ENCODE assay signal across 8 cellular contexts in the genomic region with DNA sequence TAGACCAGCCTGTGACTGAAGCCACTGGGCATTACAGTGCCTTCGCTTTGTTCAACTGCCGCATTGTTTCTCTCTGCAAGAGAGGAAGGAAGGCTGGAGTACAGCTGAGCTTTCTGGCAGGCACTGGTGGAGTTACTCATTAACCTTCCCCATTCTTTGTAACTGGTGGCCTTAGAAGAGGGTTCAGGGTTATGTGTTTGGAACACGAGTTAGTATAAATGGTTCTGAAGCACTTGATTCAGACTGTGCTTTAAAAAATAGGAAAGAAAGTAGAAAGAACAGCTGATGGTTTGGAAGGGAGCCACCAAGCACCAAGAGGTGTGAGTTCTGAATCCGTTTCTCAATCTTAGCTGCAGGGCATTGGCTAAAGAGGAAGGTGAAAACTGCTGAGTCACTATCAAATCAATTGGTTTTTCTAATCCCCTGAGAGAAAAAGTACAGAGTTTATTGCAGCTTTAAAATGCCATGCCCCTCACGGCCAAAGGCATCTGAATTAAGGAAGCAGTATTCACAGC. TPM values are rescaled to one million over a fixed set of nuclear protein-coding genes. Genes with fewer than 3 reads are reported as not detected.
DNase-seq lines count a peak whose midpoint lies in the region; ATAC-seq and TF ChIP-seq lines count a peak whose summit lies in the region.

No MANE protein-coding gene starts in this region.

- DNase-seq in AG08395 (ENCODE audit: low spot score) (peak; percentile 48), SIG-M5 treated with dmso at 0.1 percent for 504 hours (lab: John Stamatoyannopoulos, UW; ENCODE audit: unreplicated experiment) (peak; percentile 80), esophagus squamous epithelium (lab: John Stamatoyannopoulos, UW) (no peak), naive B cell (no peak), NCI-H146 (lab: John Stamatoyannopoulos, UW) (no peak), DMS153 treated with DMSO at 0.1 percent for 48 hours (lab: John Stamatoyannopoulos, UW; ENCODE audit: unreplicated experiment) (no peak)

- H3K9me3 Mint-ChIP-seq in naive B cell: peaks cover 7 to 21% (median 14%) of the 10 kb centered on the region in 7 donors

- peaks cover 0 to 24% of the 10 kb centered on the region in 2 donors for H3K36me3 Mint-ChIP-seq in naive B cell

- WGBS in esophagus squamous epithelium, 2 donors: 5 to 9% methylated on average over 5 of the region's 5 CpGs

- H3K9me3 ChIP-seq in esophagus squamous epithelium: no peaks in the 10 kb centered on the region

- peaks cover 0 to 18% (median 8%) of the 10 kb centered on the region in 3 donors for H3K4me1 ChIP-seq in esophagus squamous epithelium

- intact Hi-C loops in esophagus squamous epithelium (cut with DNase I): no loop called here

- peak overlapping the region in 2 of 6 donors; percentile 44 to 53 for H3K27ac Mint-ChIP-seq in naive B cell

- peak overlapping the region in 3 of 4 donors; percentile 49 to 67 (median 53) for H3K27ac ChIP-seq in esophagus squamous epithelium

- H3K4me3 Mint-ChIP-seq in naive B cell: no peak overlapping the region

- peaks cover 0 to 23% (median 0%) of the 10 kb centered on the region in 3 donors for H3K27me3 Mint-ChIP-seq in naive B cell

- H3K27me3 ChIP-seq in esophagus squamous epithelium: peaks cover 0 to 17% (median 0%) of the 10 kb centered on the region in 4 donors

- TF ChIP-seq POLR2A in esophagus squamous epithelium (IDR thresholded peaks at IDR 0.05): no peak

- peak overlapping the region in 2 of 4 donors; percentile 8 to 29 for H3K4me3 ChIP-seq in esophagus squamous epithelium

- no peaks in the 10 kb centered on the region for H3K36me3 ChIP-seq in esophagus squamous epithelium

- peaks cover 4 to 14% (median 13%) of the 10 kb centered on the region in 3 donors for H3K4me1 Mint-ChIP-seq in naive B cell

- TF ChIP-seq CTCF in esophagus squamous epithelium (IDR thresholded peaks at IDR 0.05): no peak

- ATAC-seq in GM19372 (IDR thresholded peaks at IDR 0.05; ENCODE audit: low read depth, unreplicated experiment) (peak; percentile 93), HG03378 (IDR thresholded peaks at IDR 0.05; ENCODE audit: unreplicated experiment) (peak; percentile 90), naive B cell (ENCODE audit: low read depth in 2 of 2) (peak; percentile 32 to 47)

RNA-seq across cellular contexts. Expression of a gene that starts 3.7 kb away (rescaled TPM):
- under 1 TPM in 1 of 4 donors, not detected in 3; 0.12 TPM for total RNA-seq in esophagus squamous epithelium
- polyA plus RNA-seq in naive B cell (ENCODE audit: low read depth in 6 of 6): 1 to 10 TPM in 1 of 6 donors, under 1 TPM in 3, not detected in 2; 0.42 to 1.5 (median 0.85) TPM

Comparison
In these comparisons a context has a peak if more than half of its experiments do, and no peak if none do; other contexts are left out.
1. DNase-seq: peak in AG08395 (single experiment) and SIG-M5 treated with dmso at 0.1 percent for 504 hours (single experiment); none in esophagus squamous epithelium (single experiment), naive B cell (single experiment), NCI-H146 (single experiment) and DMS153 treated with DMSO at 0.1 percent for 48 hours (single experiment).
2. ATAC-seq: peak in every context shown above with its lines; median percentile 93 in GM19372; 90 in HG03378; 40 in naive B cell.